Comparison of ENCODE assay signal across 26 cellular contexts in the genomic region with DNA sequence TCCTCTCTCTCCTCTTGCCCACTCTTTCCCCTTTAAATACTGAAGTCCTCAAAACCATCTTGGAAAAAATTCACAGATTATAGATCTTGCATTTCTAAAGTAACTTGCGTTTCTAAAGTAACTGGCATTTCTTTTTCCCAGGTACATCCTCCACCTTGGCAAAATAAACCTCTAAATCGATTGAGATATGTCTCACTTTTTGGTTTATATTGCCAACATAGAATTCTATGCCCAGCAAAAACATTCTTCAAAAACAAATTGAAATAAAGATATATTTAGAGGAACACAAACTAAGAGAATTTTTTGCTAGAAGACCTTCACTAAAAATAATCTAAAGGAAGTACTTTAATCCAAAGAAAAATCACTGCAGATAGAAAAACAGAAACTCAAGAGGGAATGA.
A peak's percentile ranks its signal among the peaks of the same experiment; 100 is the strongest.
DNase-seq lines count a peak whose midpoint lies in the region; ATAC-seq, FAIRE-seq and TF ChIP-seq lines count a peak whose summit lies in the region.
"Had no signal": no experiment of that assay in that cellular context is flagged by ENCODE, and none has a peak within 500 bp of the region (broad histone marks: within the 10 kb centered on the region; RNA-seq: fewer than 3 reads in every experiment).

No MANE protein-coding gene starts in this region.

- POLR2A ChIA-PET in endothelial cell of umbilical vein (lab: Charles Lee) = no interaction called here

- no peaks in the 10 kb centered on the region for H3K79me2 ChIP-seq in endothelial cell of umbilical vein (ENCODE audit: control insufficient read depth, insufficient read depth, low read length)

- ATAC-seq in body of pancreas = no peak
- ATAC-seq in natural killer cell = no peak
- ATAC-seq: GM12878 had no signal

- peak; percentile 26 for DNase-seq in LHCN-M2 (ENCODE audit: low read depth)
- no peak for DNase-seq in brain microvascular endothelial cell
- DNase-seq in endothelial cell of umbilical vein (ENCODE audit: low read depth, low spot score) = no peak
- no peak for DNase-seq in kidney tubule cell (ENCODE audit: low spot score)
- DNase-seq in body of pancreas = no peak
- DNase-seq in natural killer cell = no peak
- DNase-seq: 8988T; ACHN; BE2C; C1 segment of cervical spinal cord; CD4-positive, alpha-beta memory T cell; CD4-positive, CD25-positive, alpha-beta regulatory T cell; CD8-positive, alpha-beta memory T cell; COR-L47; DMS 273 treated with DMSO at 0.1 percent for 48 hours; DMS153; DMS53; DMS79; DND-41; EL; GDM1 had no signal

- H3K27ac ChIP-seq in brain microvascular endothelial cell = peak overlapping the region; percentile 51
- no peak overlapping the region for H3K27ac ChIP-seq in endothelial cell of umbilical vein (ENCODE audit: insufficient read depth, low read depth, low read length)
- no peak overlapping the region for H3K27ac ChIP-seq in body of pancreas
- H3K27ac ChIP-seq: BLaER1 had no signal

- in situ Hi-C loops in brain microvascular endothelial cell (cut with HindIII; ENCODE audit: low pct_ligation_motif_present, low sequenced_read_pairs) = no loop called here

- no peaks in the 10 kb centered on the region for H3K9me1 ChIP-seq in endothelial cell of umbilical vein (replicated peaks; ENCODE audit: control insufficient read depth, extremely low read depth, insufficient read depth, low read length)

- H3K9ac ChIP-seq in endothelial cell of umbilical vein (replicated peaks; ENCODE audit: extremely low read depth, insufficient read depth, low read length) = no peak overlapping the region
- H3K9ac ChIP-seq: BLaER1 had no signal

- H3K4me3 Mint-ChIP-seq in natural killer cell = no peak overlapping the region
- H3K4me3 Mint-ChIP-seq: CD14-positive monocyte; CD4-positive, CD25-positive, alpha-beta regulatory T cell; CD8-positive, alpha-beta memory T cell had no signal

- H3K9me3 Mint-ChIP-seq in natural killer cell = no peaks in the 10 kb centered on the region

- CTCF ChIA-PET in endothelial cell of umbilical vein (lab: Charles Lee) = interaction anchor here (1.3 kb wide), 1 partner anchor 35 kb away, joined by 3 read pairs; no protein-coding TSS in a partner anchor

- no peak for TF ChIP-seq CTCF in brain microvascular endothelial cell (IDR thresholded peaks at IDR 0.05; ENCODE audit: low read depth, low read length, missing control alignments)
- no peak for TF ChIP-seq CTCF in endothelial cell of umbilical vein (IDR thresholded peaks at IDR 0.05; ENCODE audit: extremely low read depth in 1 of 2, insufficient read depth in 1 of 2, low read depth in 1 of 2, low read length in 2 of 2)
- TF ChIP-seq CTCF in body of pancreas (IDR thresholded peaks at IDR 0.05) = no peak
- TF ChIP-seq CTCF in natural killer cell (IDR thresholded peaks at IDR 0.05) = no peak

- no peak overlapping the region for H3K4me3 ChIP-seq in brain microvascular endothelial cell (ENCODE audit: low read depth, low read length)
- no peak overlapping the region for H3K4me3 ChIP-seq in endothelial cell of umbilical vein (replicated peaks in 1 of 3; ENCODE audit: insufficient read depth in 1 of 3, low read depth in 1 of 3, low read length in 3 of 3)
- H3K4me3 ChIP-seq in body of pancreas = no peak overlapping the region
- H3K4me3 ChIP-seq: BLaER1, GM12878 had no signal

- intact Hi-C loops in endothelial cell of umbilical vein (cut with micrococcal nuclease) = no loop called here
- intact Hi-C loops in body of pancreas (cut with DNase I) = no loop called here
- intact Hi-C loops in natural killer cell (cut with micrococcal nuclease) = no loop called here

- no peaks in the 10 kb centered on the region for H3K4me1 Mint-ChIP-seq in natural killer cell
- H3K4me1 Mint-ChIP-seq: CD4-positive, CD25-positive, alpha-beta regulatory T cell had no signal

- peaks cover 14 to 18% of the 10 kb centered on the region in 2 donors for H3K27me3 Mint-ChIP-seq in natural killer cell (ENCODE audit: low read depth in 2 of 2)

- H3K36me3 ChIP-seq in brain microvascular endothelial cell (replicated peaks) = no peaks in the 10 kb centered on the region
- no peaks in the 10 kb centered on the region for H3K36me3 ChIP-seq in endothelial cell of umbilical vein (ENCODE audit: control insufficient read depth in 2 of 2, extremely low read depth in 1 of 2, insufficient read depth in 2 of 2, low read length in 2 of 2)
- H3K36me3 ChIP-seq in body of pancreas (replicated peaks in 1 of 2; ENCODE audit: insufficient read depth in 1 of 2, low read depth in 2 of 2) = no peaks in the 10 kb centered on the region
- H3K36me3 ChIP-seq: BE2C, BLaER1 had no signal

- H3K27me3 ChIP-seq in brain microvascular endothelial cell (replicated peaks) (no peaks in the 10 kb centered on the region), endothelial cell of umbilical vein (ENCODE audit: control insufficient read depth in 2 of 2, insufficient read depth in 2 of 2, low read length in 2 of 2) (no peaks in the 10 kb centered on the region), body of pancreas (no peaks in the 10 kb centered on the region)
- H3K27me3 ChIP-seq: BE2C, BLaER1 had no signal

- BruUV-seq in endothelial cell of umbilical vein (replicated peaks; lab: Mats Ljungman, UMichigan) = no TSS peak

- H3K9me3 ChIP-seq in endothelial cell of umbilical vein (replicated peaks; ENCODE audit: control insufficient read depth, insufficient read depth, low read length) (no peaks in the 10 kb centered on the region), body of pancreas (peaks cover 0 to 9% (median 0%) of the 10 kb centered on the region in 3 donors)
- H3K9me3 ChIP-seq: BE2C, BLaER1 had no signal

- TF ChIP-seq POLR2A in endothelial cell of umbilical vein (IDR thresholded peaks at IDR 0.05; ENCODE audit: low read depth, low read length) (no peak), body of pancreas (IDR thresholded peaks at IDR 0.05) (no peak)

- H3K4me2 ChIP-seq in endothelial cell of umbilical vein (ENCODE audit: insufficient read depth, low read length) = no peak overlapping the region
- H3K4me2 ChIP-seq: BLaER1 had no signal

- no peak overlapping the region for H3K27ac Mint-ChIP-seq in natural killer cell
- H3K27ac Mint-ChIP-seq: CD4-positive, alpha-beta memory T cell; CD8-positive, alpha-beta memory T cell had no signal

- WGBS in body of pancreas, 2 donors = 68 to 76% methylated on average over 2 of the region's 2 CpGs

- H2AFZ ChIP-seq in endothelial cell of umbilical vein (ENCODE audit: low read depth, low read length) = peak overlapping the region; percentile 31

- H3K4me1 ChIP-seq in endothelial cell of umbilical vein (ENCODE audit: control insufficient read depth, extremely low read depth, insufficient read depth, low read length) (peaks cover 17% of the 10 kb centered on the region), body of pancreas (no peaks in the 10 kb centered on the region)
- H3K4me1 ChIP-seq: BE2C, BLaER1 had no signal

- FAIRE-seq in endothelial cell of umbilical vein (lab: Jason Lieb, UNC) = no peak
- FAIRE-seq: GM12878, GM12892, GM19239 had no signal

- H3K36me3 Mint-ChIP-seq in natural killer cell = peaks cover 12% of the 10 kb centered on the region
- H3K36me3 Mint-ChIP-seq: CD4-positive, alpha-beta memory T cell; CD4-positive, CD25-positive, alpha-beta regulatory T cell had no signal

- dilution Hi-C loops in endothelial cell of umbilical vein (cut with MboI; ENCODE audit: extremely low pct_ligation_motif_present, low sequenced_read_pairs) = no loop called here

- no peaks in the 10 kb centered on the region for H4K20me1 ChIP-seq in endothelial cell of umbilical vein (replicated peaks; ENCODE audit: control insufficient read depth, extremely low read depth, insufficient read depth, low read length)
- H4K20me1 ChIP-seq: BLaER1 had no signal

TF ChIP-seq in endothelial cell of umbilical vein, 7 proteins besides CTCF, POLR2A, EP300 and RAD21:
- TF ChIP-seq EZH2 (IDR thresholded peaks at IDR 0.05; ENCODE audit: borderline replicate concordance, low read depth, low read length, severe bottlenecking) (no peak), GATA2 (IDR thresholded peaks at IDR 0.05; ENCODE audit: insufficient read depth, insufficient read length, low read depth, low read length) (no peak), FOS (IDR thresholded peaks at IDR 0.05; ENCODE audit: borderline replicate concordance, insufficient read depth, low read length) (no peak), JUN (IDR thresholded peaks at IDR 0.05; ENCODE audit: borderline replicate concordance, insufficient read depth, insufficient read length, low read depth) (no peak), MYC (IDR thresholded peaks at IDR 0.05; ENCODE audit: low read depth, low read length) (no peak), POLR2AphosphoS5 (IDR thresholded peaks at IDR 0.05; ENCODE audit: insufficient read depth, low read depth, low read length) (no peak)
- TF ChIP-seq, protein P1, sequence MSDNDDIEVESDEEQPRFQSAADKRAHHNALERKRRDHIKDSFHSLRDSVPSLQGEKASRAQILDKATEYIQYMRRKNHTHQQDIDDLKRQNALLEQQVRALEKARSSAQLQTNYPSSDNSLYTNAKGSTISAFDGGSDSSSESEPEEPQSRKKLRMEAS (IDR thresholded peaks at IDR 0.05; ENCODE audit: insufficient read depth, insufficient read length) = no peak
TF ChIP-seq in endothelial cell of umbilical vein: peak in this region for 0.
